23 cellular contexts compared by ENCODE assay signal in the genomic region with DNA sequence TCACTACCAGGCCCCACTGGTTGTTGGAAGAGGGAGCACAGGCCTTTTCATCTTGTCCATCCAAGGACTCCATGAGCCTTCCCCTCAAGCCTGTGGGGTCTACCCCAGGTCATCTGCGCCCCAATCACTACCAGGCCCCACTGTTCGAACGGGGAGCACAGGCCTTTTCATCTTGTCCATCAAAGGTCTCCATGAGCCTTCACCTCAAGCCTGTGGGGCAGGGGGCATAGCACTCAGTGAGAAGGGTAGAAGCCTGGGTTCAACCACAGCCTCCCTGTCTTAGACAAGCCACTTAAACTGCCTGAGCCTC.
A peak's percentile ranks its signal among the peaks of the same experiment; 100 is the strongest.
DNase-seq lines count a peak whose midpoint lies in the region; ATAC-seq, FAIRE-seq and TF ChIP-seq lines count a peak whose summit lies in the region.
"Had no signal": no experiment of that assay in that cellular context is flagged by ENCODE, and none has a peak within 500 bp of the region (broad histone marks: within the 10 kb centered on the region; RNA-seq: fewer than 3 reads in every experiment).

No MANE protein-coding gene starts in this region.

- ATAC-seq in IMR-90 (ENCODE audit: low read depth): no peak
- ATAC-seq: HepG2 had no signal

- 0 out of 2 replicates have a peak overlapping the region, but pooled peaks have one; percentile 16 for H3K14ac ChIP-seq in IMR-90 (replicated peaks; ENCODE audit: low read depth, low read length)

- H3K36me3 Mint-ChIP-seq in activated naive CD8-positive, alpha-beta T cell treated with anti-CD3 and anti-CD28 coated beads for 36 hours: no peaks in the 10 kb centered on the region
- H3K36me3 Mint-ChIP-seq: CD4-positive, CD25-positive, alpha-beta regulatory T cell had no signal

- peak overlapping the region; percentile 23 for H2AK9ac ChIP-seq in IMR-90 (replicated peaks; ENCODE audit: low read depth, low read length, poor library complexity)

- peak overlapping the region; percentile 68 for H3K4ac ChIP-seq in IMR-90 (ENCODE audit: low read depth, low read length)

- in situ Hi-C loops in IMR-90 (cut with MboI; ENCODE audit: low sequenced_read_pairs): no loop called here

- H2BK120ac ChIP-seq in IMR-90 (ENCODE audit: low read depth, low read length): peak overlapping the region; percentile 98

- peak overlapping the region; percentile 24; the same call in 1 of the 2 replicates for H3K18ac ChIP-seq in IMR-90 (ENCODE audit: low read depth, low read length)

- dilution Hi-C loops in IMR-90 (cut with HindIII; ENCODE audit: low sequenced_read_pairs, unreplicated experiment): no loop called here

- POLR2A ChIA-PET in IMR-90 (lab: Charles Lee; ENCODE audit: unreplicated experiment): no interaction called here

- TF ChIP-seq CTCF in IMR-90 (conservative IDR thresholded peaks at IDR 0.05; ENCODE audit: low read depth, low read length) (no peak), bronchial epithelial cell (IDR thresholded peaks at IDR 0.05; ENCODE audit: insufficient read depth, low read length, severe bottlenecking) (no peak), tibial nerve (IDR thresholded peaks at IDR 0.05) (no peak), spleen (IDR thresholded peaks at IDR 0.05 in 8 of 11, conservative IDR thresholded peaks at IDR 0.05 in 3 of 11) (no peak)

- peak overlapping the region; percentile 83; the same call in 1 of the 2 replicates for H2AK5ac ChIP-seq in IMR-90 (ENCODE audit: low read depth, low read length)

- H4K20me1 ChIP-seq in IMR-90 (ENCODE audit: insufficient read depth, low read length): no peaks in the 10 kb centered on the region

- TF ChIP-seq RAD21 in IMR-90 (IDR thresholded peaks at IDR 0.05; ENCODE audit: low read length): no peak

- 60% methylated on average over 1 of the region's 3 CpGs; no CpG with 5 or more reads in 1 of the 2 experiments for WGBS in IMR-90 (ENCODE audit: extremely low coverage in 2 of 2, insufficient read length in 1 of 2), 2 experiments
- WGBS in tibial nerve, 2 donors: 67 to 76% methylated on average over 3 of the region's 3 CpGs
- 52 to 78% (median 64%) methylated on average over 3 of the region's 3 CpGs for WGBS in spleen, 5 donors

- H3K9ac ChIP-seq in IMR-90 (ENCODE audit: low read depth, low read length): no peak overlapping the region
- H3K9ac ChIP-seq: KMS-11 had no signal

- H3K79me1 ChIP-seq in IMR-90 (ENCODE audit: low read depth in 1 of 2, low read length in 2 of 2): no peaks in the 10 kb centered on the region

- H3K4me3 ChIP-seq in IMR-90 (ENCODE audit: insufficient read depth, low read depth, low read length) (no peak overlapping the region), bronchial epithelial cell (ENCODE audit: low read depth, low read length) (no peak overlapping the region), tibial nerve (no peak overlapping the region), spleen (no peak overlapping the region)
- H3K4me3 ChIP-seq: HAP-1 had no signal

- TF ChIP-seq POLR2A in IMR-90 (IDR thresholded peaks at IDR 0.05; ENCODE audit: low read depth, low read length) (no peak), tibial nerve (IDR thresholded peaks at IDR 0.05) (no peak), spleen (IDR thresholded peaks at IDR 0.05) (no peak)

- H3K27me3 ChIP-seq in IMR-90 (ENCODE audit: control insufficient read depth, insufficient read depth, low read length) (no peaks in the 10 kb centered on the region), bronchial epithelial cell (ENCODE audit: control insufficient read depth, insufficient read depth, low read length) (peaks cover 1% of the 10 kb centered on the region), tibial nerve (no peaks in the 10 kb centered on the region), spleen (replicated peaks in 1 of 7) (peaks cover 0 to 42% (median under 1%) of the 10 kb centered on the region in 7 donors)

- no peaks in the 10 kb centered on the region for H3K9me3 Mint-ChIP-seq in activated naive CD8-positive, alpha-beta T cell treated with anti-CD3 and anti-CD28 coated beads for 36 hours

- H3K9me3 ChIP-seq in IMR-90 (ENCODE audit: control insufficient read depth, insufficient read depth, low read length): no peaks in the 10 kb centered on the region
- H3K9me3 ChIP-seq in tibial nerve: no peaks in the 10 kb centered on the region
- no peaks in the 10 kb centered on the region for H3K9me3 ChIP-seq in spleen
- H3K9me3 ChIP-seq: Caco-2, HAP-1 had no signal

- intact Hi-C loops in IMR-90 (cut with micrococcal nuclease) (loop anchor here (5.0 kb wide), 4 partner anchors 73 to 1083 kb away; no protein-coding TSS in a partner anchor), spleen (cut with DNase I; ENCODE audit: low total_unique reads) (no loop called here)

- BruUV-seq in IMR-90 (replicated peaks; lab: Mats Ljungman, UMichigan): no TSS peak

- H3K27ac ChIP-seq in IMR-90 (ENCODE audit: insufficient read depth, low read length) (no peak overlapping the region), tibial nerve (peak overlapping the region in 3 of 4 donors; percentile 27 to 77 (median 75)), spleen (peak overlapping the region in 2 of 8 donors; percentile 3 to 5)
- H3K27ac ChIP-seq: KMS-11 had no signal

- no peak overlapping the region for H3K23ac ChIP-seq in IMR-90 (ENCODE audit: low read depth, low read length)

- peak overlapping the region; percentile 83 for H4K91ac ChIP-seq in IMR-90 (ENCODE audit: insufficient read depth, low read depth, low read length)

- H3K4me1 Mint-ChIP-seq in activated naive CD8-positive, alpha-beta T cell treated with anti-CD3 and anti-CD28 coated beads for 36 hours: peaks cover 5% of the 10 kb centered on the region

- no peak overlapping the region for H3K27ac Mint-ChIP-seq in activated naive CD8-positive, alpha-beta T cell treated with anti-CD3 and anti-CD28 coated beads for 36 hours

- peak overlapping the region; percentile 92 for H2BK20ac ChIP-seq in IMR-90 (ENCODE audit: low read depth, low read length)

- DNase-seq in IMR-90 (no peak), bronchial epithelial cell (ENCODE audit: low read depth) (no peak), mesenteric fat pad (ENCODE audit: low spot score) (peak; percentile 57), tibial nerve (ENCODE audit: low spot score in 2 of 2) (no peak), GM19240 (ENCODE audit: insufficient read length, low spot score) (no peak), spleen (no peak)
- DNase-seq in activated CD4-positive, CD25-positive, alpha-beta regulatory T cell treated with anti-CD3 and anti-CD28 coated beads, Interleukin-2, amount 50 U/mL, for 72 hours: no peak
- DNase-seq in activated naive CD8-positive, alpha-beta T cell treated with anti-CD3 and anti-CD28 coated beads for 36 hours: no peak
- DNase-seq: ACHN; AML-193; Caco-2; CD4-positive, CD25-positive, alpha-beta regulatory T cell; DMS53; NCI-H1436; NCI-H2029; NCI-H2171; NCI-H446; NCI-H69; SHP77 treated with DMSO at 0.1 percent for 48 hours had no signal

- H2AFZ ChIP-seq in IMR-90 (replicated peaks; ENCODE audit: low read length, poor library complexity): peak overlapping the region; percentile 13

- H4K5ac ChIP-seq in IMR-90 (ENCODE audit: low read depth, low read length): peak overlapping the region; percentile 0; the same call in 1 of the 2 replicates

- no peak overlapping the region for H3K4me3 Mint-ChIP-seq in activated naive CD8-positive, alpha-beta T cell treated with anti-CD3 and anti-CD28 coated beads for 36 hours
- H3K4me3 Mint-ChIP-seq: CD4-positive, CD25-positive, alpha-beta regulatory T cell had no signal

- H3K56ac ChIP-seq in IMR-90 (ENCODE audit: extremely low read depth, insufficient read depth, low read length): no peak overlapping the region

- H3K36me3 ChIP-seq in IMR-90 (ENCODE audit: control insufficient read depth, insufficient read depth, low read length) (no peaks in the 10 kb centered on the region), bronchial epithelial cell (ENCODE audit: control insufficient read depth, insufficient read depth, low read length) (no peaks in the 10 kb centered on the region), tibial nerve (no peaks in the 10 kb centered on the region), spleen (no peaks in the 10 kb centered on the region)
- H3K36me3 ChIP-seq: HAP-1 had no signal

- H3K9me1 ChIP-seq in IMR-90 (ENCODE audit: insufficient read depth, low read length): peaks cover 21% of the 10 kb centered on the region

- H3K4me2 ChIP-seq in IMR-90 (ENCODE audit: low read depth, low read length): no peak overlapping the region
- H3K4me2 ChIP-seq: KMS-11 had no signal

- H2BK5ac ChIP-seq in IMR-90 (ENCODE audit: low read depth, low read length, poor library complexity, severe bottlenecking): no peak overlapping the region

- CTCF ChIA-PET in IMR-90 (lab: Yijun Ruan, JAX): no interaction called here

- no peak for TF ChIP-seq EP300 in tibial nerve (IDR thresholded peaks at IDR 0.05)

- H4K8ac ChIP-seq in IMR-90 (ENCODE audit: low read depth in 2 of 2, low read length in 2 of 2): peak overlapping the region in 1 of 2 experiments; percentile 65; a peak in 1 of 4 replicates

- peak overlapping the region; percentile 89; the same call in 1 of the 3 replicates for H2BK15ac ChIP-seq in IMR-90 (ENCODE audit: low read depth, low read length)

- peak; percentile 36 for FAIRE-seq in bronchial epithelial cell (lab: Jason Lieb, UNC)
- FAIRE-seq: HepG2, RCC 7860 had no signal

- H3K4me1 ChIP-seq in IMR-90 (ENCODE audit: control insufficient read depth, insufficient read depth, low read length) (peaks cover 27% of the 10 kb centered on the region), tibial nerve (peaks cover 0 to 92% (median 13%) of the 10 kb centered on the region in 4 donors), spleen (peaks cover 0 to 23% (median 7%) of the 10 kb centered on the region in 6 donors)
- H3K4me1 ChIP-seq: HAP-1 had no signal

- H3K27me3 Mint-ChIP-seq in activated naive CD8-positive, alpha-beta T cell treated with anti-CD3 and anti-CD28 coated beads for 36 hours: peaks cover 43% of the 10 kb centered on the region

TF ChIP-seq in IMR-90, 13 proteins besides CTCF, POLR2A, EP300 and RAD21:
- TF ChIP-seq, protein P1, sequence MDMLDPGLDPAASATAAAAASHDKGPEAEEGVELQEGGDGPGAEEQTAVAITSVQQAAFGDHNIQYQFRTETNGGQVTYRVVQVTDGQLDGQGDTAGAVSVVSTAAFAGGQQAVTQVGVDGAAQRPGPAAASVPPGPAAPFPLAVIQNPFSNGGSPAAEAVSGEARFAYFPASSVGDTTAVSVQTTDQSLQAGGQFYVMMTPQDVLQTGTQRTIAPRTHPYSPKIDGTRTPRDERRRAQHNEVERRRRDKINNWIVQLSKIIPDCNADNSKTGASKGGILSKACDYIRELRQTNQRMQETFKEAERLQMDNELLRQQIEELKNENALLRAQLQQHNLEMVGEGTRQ (IDR thresholded peaks at IDR 0.05; ENCODE audit: low read depth, low read length): no peak
- no peak for TF ChIP-seq MXI1 (IDR thresholded peaks at IDR 0.05; ENCODE audit: borderline replicate concordance, low read depth, low read length)
- no peak for TF ChIP-seq BHLHE40 (IDR thresholded peaks at IDR 0.05; ENCODE audit: low read depth, low read length)
- TF ChIP-seq NFE2L2 (IDR thresholded peaks at IDR 0.05; ENCODE audit: low read depth, low read length): no peak
- no peak for TF ChIP-seq MAFK (IDR thresholded peaks at IDR 0.05; ENCODE audit: low read depth, low read length)
